8 cellular contexts compared by ENCODE assay signal in genomic region chr5:142845402-142845901, GRCh38.
DNase-seq lines count a peak whose midpoint lies in the region; ATAC-seq lines count a peak whose summit lies in the region.

No MANE protein-coding gene starts in this region.

- H3K18ac ChIP-seq in mesenchymal stem cell (ENCODE audit: low read depth in 1 of 2, low read length in 2 of 2) = no peak overlapping the region

- no peaks in the 10 kb centered on the region for H3K9me3 ChIP-seq in mesenchymal stem cell (ENCODE audit: control insufficient read depth, low read length)
- H3K9me3 ChIP-seq in effector memory CD4-positive, alpha-beta T cell (ENCODE audit: control insufficient read depth, low read length) = no peaks in the 10 kb centered on the region

- H3K9ac ChIP-seq in mesenchymal stem cell (ENCODE audit: low read length) = no peak overlapping the region

- H2AFZ ChIP-seq in mesenchymal stem cell (ENCODE audit: low read depth, low read length) = peak overlapping the region; percentile 16

- no peaks in the 10 kb centered on the region for H3K36me3 ChIP-seq in mesenchymal stem cell (ENCODE audit: control insufficient read depth in 1 of 2, insufficient read depth in 2 of 2, low read depth in 1 of 2, low read length in 2 of 2)
- H3K36me3 ChIP-seq in effector memory CD4-positive, alpha-beta T cell (ENCODE audit: control insufficient read depth, insufficient read depth, low read length) = no peaks in the 10 kb centered on the region

- H3K79me1 ChIP-seq in mesenchymal stem cell (replicated peaks; ENCODE audit: low read length, poor library complexity, severe bottlenecking) = peaks cover 25% of the 10 kb centered on the region

- no peaks in the 10 kb centered on the region for H3K27me3 ChIP-seq in mesenchymal stem cell (ENCODE audit: control insufficient read depth in 1 of 2, insufficient read depth in 1 of 2, low read length in 2 of 2)
- H3K27me3 ChIP-seq in effector memory CD4-positive, alpha-beta T cell (replicated peaks; ENCODE audit: control insufficient read depth, insufficient read depth, low read length, poor library complexity, severe bottlenecking) = no peaks in the 10 kb centered on the region

- peak; percentile 43 for ATAC-seq in GM18511 (IDR thresholded peaks at IDR 0.05; ENCODE audit: unreplicated experiment)
- ATAC-seq in HG02981 (IDR thresholded peaks at IDR 0.05; ENCODE audit: unreplicated experiment) = peak; percentile 41

- peaks cover 17% of the 10 kb centered on the region for H3K4me1 Mint-ChIP-seq in activated CD4-positive, alpha-beta memory T cell treated with anti-CD3 and anti-CD28 coated beads for 36 hours (ENCODE audit: low read depth)

- POLR2A ChIA-PET in activated CD4-positive, alpha-beta memory T cell treated with anti-CD3 and anti-CD28 coated beads for 36 hours (lab: Charles Lee) = interaction anchor here (0.8 kb wide), 1 partner anchor 19 kb away, joined by 3 read pairs; no protein-coding TSS in a partner anchor

- H2AK5ac ChIP-seq in mesenchymal stem cell (ENCODE audit: low read length, severe bottlenecking) = peak overlapping the region; percentile 15

- no peaks in the 10 kb centered on the region for H3K27me3 Mint-ChIP-seq in activated CD4-positive, alpha-beta memory T cell treated with anti-CD3 and anti-CD28 coated beads for 36 hours

- intact Hi-C loops in activated CD4-positive, alpha-beta memory T cell treated with anti-CD3 and anti-CD28 coated beads for 36 hours (cut with micrococcal nuclease) = no loop called here

- H3K27ac ChIP-seq in mesenchymal stem cell (ENCODE audit: low read length, poor library complexity, severe bottlenecking) = no peak overlapping the region
- H3K27ac ChIP-seq in effector memory CD4-positive, alpha-beta T cell (ENCODE audit: insufficient read depth, low read length, poor library complexity, severe bottlenecking) = no peak overlapping the region

- DNase-seq in activated CD4-positive, alpha-beta memory T cell treated with anti-CD3 and anti-CD28 coated beads for 36 hours = no peak
- DNase-seq in mesenchymal stem cell = no peak
- DNase-seq in stimulated activated CD4-positive, alpha-beta T cell treated with anti-CD3 and anti-CD28 coated beads, Interleukin-2, amount 100 ng/mL, for 48 hours = no peak
- no peak for DNase-seq in mucosa of gallbladder (ENCODE audit: low spot score)
- no peak for DNase-seq in NK-92 treated with Interleukin-12 subunit alpha and Interleukin-12 subunit beta, amount 100 ng/mL, for 24 hours (lab: John Stamatoyannopoulos, UW)
- no peak for DNase-seq in effector memory CD4-positive, alpha-beta T cell

- no peak overlapping the region for H3K4ac ChIP-seq in mesenchymal stem cell (ENCODE audit: low read depth in 1 of 2, low read length in 2 of 2)

- CTCF ChIA-PET in activated CD4-positive, alpha-beta memory T cell treated with anti-CD3 and anti-CD28 coated beads for 36 hours (lab: Charles Lee) = interaction anchor here (0.7 to 1.7 kb wide), 3 partner anchors 21 to 132 kb away, joined by 3 to 6 read pairs (median 3); no protein-coding TSS in a partner anchor

- no peak overlapping the region for H2BK15ac ChIP-seq in mesenchymal stem cell (ENCODE audit: low read depth, poor library complexity, severe bottlenecking)

- no peaks in the 10 kb centered on the region for H3K36me3 Mint-ChIP-seq in activated CD4-positive, alpha-beta memory T cell treated with anti-CD3 and anti-CD28 coated beads for 36 hours

- H3K4me3 Mint-ChIP-seq in activated CD4-positive, alpha-beta memory T cell treated with anti-CD3 and anti-CD28 coated beads for 36 hours = no peak overlapping the region

- H2BK5ac ChIP-seq in mesenchymal stem cell (ENCODE audit: low read depth, low read length, poor library complexity, severe bottlenecking) = no peak overlapping the region

- no peak overlapping the region for H4K8ac ChIP-seq in mesenchymal stem cell (ENCODE audit: low read length)

- no peak overlapping the region for H2BK120ac ChIP-seq in mesenchymal stem cell (ENCODE audit: low read depth, low read length)

- H3K9me3 Mint-ChIP-seq in activated CD4-positive, alpha-beta memory T cell treated with anti-CD3 and anti-CD28 coated beads for 36 hours = no peaks in the 10 kb centered on the region

- H3K27ac Mint-ChIP-seq in activated CD4-positive, alpha-beta memory T cell treated with anti-CD3 and anti-CD28 coated beads for 36 hours = peak overlapping the region; percentile 16

- H2BK12ac ChIP-seq in mesenchymal stem cell (ENCODE audit: low read length in 2 of 2) = no peak overlapping the region

- no peak overlapping the region for H3K14ac ChIP-seq in mesenchymal stem cell (ENCODE audit: low read length in 2 of 2)

- H3K4me3 ChIP-seq in mesenchymal stem cell (ENCODE audit: insufficient read depth in 1 of 2, low read depth in 1 of 2, low read length in 2 of 2) = no peak overlapping the region
- H3K4me3 ChIP-seq in effector memory CD4-positive, alpha-beta T cell (ENCODE audit: insufficient read depth, low read depth, low read length, poor library complexity, severe bottlenecking) = no peak overlapping the region

- H4K91ac ChIP-seq in mesenchymal stem cell (ENCODE audit: low read length) = no peak overlapping the region

- no peak overlapping the region for H3K4me2 ChIP-seq in mesenchymal stem cell (ENCODE audit: low read length, poor library complexity, severe bottlenecking)

- H3K4me1 ChIP-seq in mesenchymal stem cell (ENCODE audit: control insufficient read depth, insufficient read depth, low read depth, low read length) = peaks cover 15% of the 10 kb centered on the region
- peaks cover 5% of the 10 kb centered on the region for H3K4me1 ChIP-seq in effector memory CD4-positive, alpha-beta T cell (ENCODE audit: control insufficient read depth, insufficient read depth, low read length, poor library complexity, severe bottlenecking)

- 59% methylated on average over 3 of the region's 4 CpGs for WGBS in mesenchymal stem cell

- H3K23ac ChIP-seq in mesenchymal stem cell (ENCODE audit: low read length in 2 of 2) = no peak overlapping the region
